ENCODE assay signal across 1 cellular context in genomic region chr4:95304898-95305297, GRCh38.
A peak's percentile ranks its signal among the peaks of the same experiment; 100 is the strongest.
TF ChIP-seq lines count a peak whose summit lies in the region.

No MANE protein-coding gene starts in this region.

TF ChIP-seq in GM23338, 12 proteins besides CTCF, POLR2A, EP300 and RAD21 (continued from another document):
- TF ChIP-seq ZNF462 (CRISPR knock-in tag; IDR thresholded peaks at IDR 0.05) (peak; percentile 67), ZNF331 (CRISPR knock-in tag; IDR thresholded peaks at IDR 0.05; ENCODE audit: low read depth) (no peak)
